ENCODE assay signal across 1 cellular context in genomic region chr17:39928868-39929651, GRCh38.
A peak's percentile ranks its signal among the peaks of the same experiment; 100 is the strongest.
TF ChIP-seq lines count a peak whose summit lies in the region.

No MANE protein-coding gene starts in this region.

TF ChIP-seq in SK-N-SH, 30 proteins besides CTCF, POLR2A, EP300 and RAD21 (continued from another document):
- TF ChIP-seq REST (IDR thresholded peaks at IDR 0.05; ENCODE audit: low read depth, low read length) (no peak), TEAD4 (IDR thresholded peaks at IDR 0.05; ENCODE audit: borderline replicate concordance, insufficient read depth) (no peak), SMC3 (IDR thresholded peaks at IDR 0.05; ENCODE audit: low read depth, low read length) (no peak), TCF12 (IDR thresholded peaks at IDR 0.05) (peak; percentile 78), USF1 (IDR thresholded peaks at IDR 0.05; ENCODE audit: borderline replicate concordance, low read depth) (no peak), GATA2 (CRISPR knock-in tag; IDR thresholded peaks at IDR 0.05) (no peak), MXI1 (IDR thresholded peaks at IDR 0.05; ENCODE audit: low read depth, low read length) (no peak), MEF2A (IDR thresholded peaks at IDR 0.05; ENCODE audit: borderline replicate concordance, low read depth) (peak; percentile 99), PBX3 (IDR thresholded peaks at IDR 0.05) (peak; percentile 82), USF2 (IDR thresholded peaks at IDR 0.05; ENCODE audit: borderline replicate concordance, low read depth, low read length) (no peak), YY1 (IDR thresholded peaks at IDR 0.05; ENCODE audit: low read depth) (no peak), FOSL2 (IDR thresholded peaks at IDR 0.05; ENCODE audit: borderline replicate concordance, low read depth) (peak; percentile 83), EZH2phosphoT487 (IDR thresholded peaks at IDR 0.05; ENCODE audit: borderline replicate concordance, low read depth) (no peak), GABPA (IDR thresholded peaks at IDR 0.05; ENCODE audit: low read depth) (no peak), ELF1 (IDR thresholded peaks at IDR 0.05) (no peak), TAF1 (IDR thresholded peaks at IDR 0.05; ENCODE audit: borderline replicate concordance, low read depth, low read length) (no peak), SIN3A (IDR thresholded peaks at IDR 0.05; ENCODE audit: borderline replicate concordance, low read depth, low read length) (no peak), NFIC (IDR thresholded peaks at IDR 0.05; ENCODE audit: borderline replicate concordance) (peak; percentile 8; the same call in 1 of the 2 replicates), FOXM1 (IDR thresholded peaks at IDR 0.05; ENCODE audit: low read depth) (no peak), MAX (IDR thresholded peaks at IDR 0.05; ENCODE audit: low read depth) (peak; percentile 14; the same call in 1 of the 2 replicates), POLR2AphosphoS5 (IDR thresholded peaks at IDR 0.05; ENCODE audit: low read depth, low read length) (peak; percentile 30; the same call in 1 of the 2 replicates), JUND (IDR thresholded peaks at IDR 0.05) (peak; percentile 63; the same call in 1 of the 2 replicates), IRF3 (IDR thresholded peaks at IDR 0.05; ENCODE audit: low read depth, low read length) (no peak), RXRA (IDR thresholded peaks at IDR 0.05; ENCODE audit: borderline replicate concordance, low read depth) (peak; percentile 54; the same call in 1 of the 2 replicates)
